In the genomic region with DNA sequence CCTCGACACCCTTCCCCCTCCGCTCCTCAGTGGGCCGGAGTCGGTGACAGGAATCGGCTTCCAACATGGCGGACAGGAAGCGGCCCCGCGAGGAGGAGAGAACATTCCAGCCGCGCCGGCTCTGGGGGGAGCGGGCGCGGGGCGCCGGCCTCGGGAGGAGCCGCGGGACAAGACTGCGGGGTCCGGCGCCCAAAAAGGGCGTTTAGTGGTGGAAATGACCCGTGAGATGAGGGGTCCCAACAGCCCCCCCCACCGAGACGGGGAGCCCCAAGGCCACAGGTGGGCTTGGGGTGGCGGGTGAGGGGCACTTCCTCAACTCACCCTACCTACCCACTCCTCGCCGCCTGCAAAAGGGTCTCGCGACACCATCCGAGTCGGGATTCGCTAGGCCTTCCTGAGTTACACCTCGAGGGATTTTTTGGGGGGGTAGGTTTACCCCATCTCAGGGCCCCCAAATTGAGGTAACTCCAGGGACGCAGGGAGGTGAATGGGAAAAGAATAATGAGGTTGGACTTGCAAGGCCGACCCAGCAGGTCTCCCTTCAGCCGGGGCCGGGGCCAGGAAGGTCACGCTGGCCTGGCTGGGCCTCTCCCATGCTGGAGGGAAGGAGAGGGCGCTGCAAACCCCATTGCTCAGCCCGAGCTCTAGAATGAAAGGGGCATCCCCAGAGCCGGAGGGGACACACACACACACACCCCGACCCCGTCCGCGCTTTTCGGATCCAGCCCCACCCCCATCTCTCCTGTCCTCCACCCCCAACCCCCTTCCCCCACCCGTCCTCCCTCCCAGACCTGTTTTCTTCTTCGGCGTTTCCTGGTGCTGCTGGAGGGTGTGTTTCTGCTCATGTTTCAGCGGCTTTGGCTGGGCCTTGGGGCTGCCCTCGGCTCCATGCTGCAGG, we compare ENCODE assay signal across 8 cellular contexts. TPM values are rescaled to one million over a fixed set of nuclear protein-coding genes. Genes with fewer than 3 reads are reported as not detected.
DNase-seq lines count a peak whose midpoint lies in the region; ATAC-seq and TF ChIP-seq lines count a peak whose summit lies in the region.

No MANE protein-coding gene starts in this region.

- H3K4me3 ChIP-seq in OCI-LY3 (ENCODE audit: low read length): peak overlapping the region; percentile 97
- peak overlapping the region; percentile 98 for H3K4me3 ChIP-seq in naive thymus-derived CD4-positive, alpha-beta T cell (ENCODE audit: low read length)

- peaks cover 57% of the 10 kb centered on the region for H3K79me2 ChIP-seq in OCI-LY3 (ENCODE audit: low read length)

- DNase-seq in GM10266 (ENCODE audit: extremely low spot score) (peak; percentile 65), fibroblast of gingiva (ENCODE audit: low read depth) (peak; percentile 50)
- peak; percentile 41 for DNase-seq in activated T-helper 1 cell treated with anti-CD3 and anti-CD28 coated beads, Interleukin-12 subunit alpha, Interleukin-12 subunit beta, Interleukin-2, Interleukin-4 antibody, amounts not matched to agents 30 ng/mL and 10 ng/mL and 1 ng/mL, durations not matched to agents 14 hours and 24 hours and 36 hours (ENCODE audit: low spot score)
- DNase-seq in naive thymus-derived CD4-positive, alpha-beta T cell: peak; percentile 30 to 72 (median 48)
- peak; percentile 57 for DNase-seq in stimulated activated naive B cell treated with anti-CD40 and anti-IgM and Interleukin-4, amounts not matched to agents 10 μg/mL and 1 μg/mL and 100 μg/mL, for 72 hours

- H3K4me1 Mint-ChIP-seq in activated T-helper 1 cell treated with anti-CD3 and anti-CD28 coated beads, Interleukin-12 subunit alpha, Interleukin-12 subunit beta, Interleukin-2, Interleukin-4 antibody, amounts not matched to agents 30 ng/mL and 10 ng/mL and 1 ng/mL, durations not matched to agents 14 hours and 24 hours and 36 hours (ENCODE audit: low read depth): peaks cover 48% of the 10 kb centered on the region
- H3K4me1 Mint-ChIP-seq in naive thymus-derived CD4-positive, alpha-beta T cell: peaks cover 30 to 53% (median 49%) of the 10 kb centered on the region in 7 donors
- peaks cover 10 to 29% of the 10 kb centered on the region in 2 donors for H3K4me1 Mint-ChIP-seq in stimulated activated naive B cell treated with anti-CD40 and anti-IgM and Interleukin-4, amounts not matched to agents 10 μg/mL and 1 μg/mL and 100 μg/mL, for 72 hours

- peak overlapping the region; percentile 99 for H3K9ac ChIP-seq in OCI-LY3 (ENCODE audit: low read length)

- peak; percentile 15 for ATAC-seq in HG03196 (IDR thresholded peaks at IDR 0.05; ENCODE audit: unreplicated experiment)
- peak; percentile 29 for ATAC-seq in naive thymus-derived CD4-positive, alpha-beta T cell
- peak; percentile 42 to 47 for ATAC-seq in stimulated activated naive B cell treated with anti-CD40 and anti-IgM and Interleukin-4, amounts not matched to agents 10 μg/mL and 1 μg/mL and 100 μg/mL, for 72 hours (replicated peaks)
- ATAC-seq in GM21717 (IDR thresholded peaks at IDR 0.05; ENCODE audit: unreplicated experiment): no peak

- no peaks in the 10 kb centered on the region for H3K9me3 ChIP-seq in OCI-LY3 (ENCODE audit: insufficient read depth, low read length)
- H3K9me3 ChIP-seq in naive thymus-derived CD4-positive, alpha-beta T cell (ENCODE audit: control insufficient read depth in 2 of 3, low read length in 3 of 3): no peaks in the 10 kb centered on the region

- POLR2A ChIA-PET in naive thymus-derived CD4-positive, alpha-beta T cell (lab: Charles Lee): interaction anchor here (0.9 to 1.6 kb wide), 16 partner anchors 8 to 722 kb away, joined by 3 to 13 read pairs (median 5); a partner anchor contains a TSS

- peak overlapping the region; percentile 95 for H3K27ac ChIP-seq in OCI-LY3 (ENCODE audit: low read length)
- peak overlapping the region; percentile 90 for H3K27ac ChIP-seq in naive thymus-derived CD4-positive, alpha-beta T cell (ENCODE audit: low read depth, low read length)

- H3K36me3 Mint-ChIP-seq in activated T-helper 1 cell treated with anti-CD3 and anti-CD28 coated beads, Interleukin-12 subunit alpha, Interleukin-12 subunit beta, Interleukin-2, Interleukin-4 antibody, amounts not matched to agents 30 ng/mL and 10 ng/mL and 1 ng/mL, durations not matched to agents 14 hours and 24 hours and 36 hours (ENCODE audit: low read depth): peaks cover 29% of the 10 kb centered on the region
- peaks cover 0 to 28% (median 5%) of the 10 kb centered on the region in 5 donors for H3K36me3 Mint-ChIP-seq in naive thymus-derived CD4-positive, alpha-beta T cell
- H3K36me3 Mint-ChIP-seq in stimulated activated naive B cell treated with anti-CD40 and anti-IgM and Interleukin-4, amounts not matched to agents 10 μg/mL and 1 μg/mL and 100 μg/mL, for 72 hours: peaks cover 16% of the 10 kb centered on the region in 2 donors

- H3K4me1 ChIP-seq in OCI-LY3 (ENCODE audit: low read length): peaks cover 8% of the 10 kb centered on the region; the same call in 1 of the 2 replicates
- peaks cover 36 to 44% of the 10 kb centered on the region in 2 donors for H3K4me1 ChIP-seq in naive thymus-derived CD4-positive, alpha-beta T cell (ENCODE audit: control insufficient read depth in 2 of 2, insufficient read depth in 2 of 2, low read length in 2 of 2)

- H3K4me3 Mint-ChIP-seq in activated T-helper 1 cell treated with anti-CD3 and anti-CD28 coated beads, Interleukin-12 subunit alpha, Interleukin-12 subunit beta, Interleukin-2, Interleukin-4 antibody, amounts not matched to agents 30 ng/mL and 10 ng/mL and 1 ng/mL, durations not matched to agents 14 hours and 24 hours and 36 hours: peak overlapping the region; percentile 100
- H3K4me3 Mint-ChIP-seq in naive thymus-derived CD4-positive, alpha-beta T cell: peak overlapping the region; percentile 99 to 100 (median 100)
- H3K4me3 Mint-ChIP-seq in stimulated activated naive B cell treated with anti-CD40 and anti-IgM and Interleukin-4, amounts not matched to agents 10 μg/mL and 1 μg/mL and 100 μg/mL, for 72 hours: peak overlapping the region; percentile 99

- H3K9me3 Mint-ChIP-seq in activated T-helper 1 cell treated with anti-CD3 and anti-CD28 coated beads, Interleukin-12 subunit alpha, Interleukin-12 subunit beta, Interleukin-2, Interleukin-4 antibody, amounts not matched to agents 30 ng/mL and 10 ng/mL and 1 ng/mL, durations not matched to agents 14 hours and 24 hours and 36 hours: no peaks in the 10 kb centered on the region
- H3K9me3 Mint-ChIP-seq in naive thymus-derived CD4-positive, alpha-beta T cell: peaks cover 0 to 7% (median 0%) of the 10 kb centered on the region in 11 donors
- H3K9me3 Mint-ChIP-seq in stimulated activated naive B cell treated with anti-CD40 and anti-IgM and Interleukin-4, amounts not matched to agents 10 μg/mL and 1 μg/mL and 100 μg/mL, for 72 hours: no peaks in the 10 kb centered on the region

- TF ChIP-seq CTCF in GM10266 (IDR thresholded peaks at IDR 0.05; ENCODE audit: control insufficient read depth, insufficient read depth, low read depth, missing control alignments): peak; percentile 14
- peak; percentile 14; the same call in 1 of the 2 replicates for TF ChIP-seq CTCF in OCI-LY3 (IDR thresholded peaks at IDR 0.05; ENCODE audit: low read depth, low read length)

- H4K20me1 ChIP-seq in OCI-LY3 (ENCODE audit: insufficient read depth, low read length): peaks cover 38% of the 10 kb centered on the region

- intact Hi-C loops in activated T-helper 1 cell treated with anti-CD3 and anti-CD28 coated beads, Interleukin-12 subunit alpha, Interleukin-12 subunit beta, Interleukin-2, Interleukin-4 antibody, amounts not matched to agents 30 ng/mL and 10 ng/mL and 1 ng/mL, durations not matched to agents 14 hours and 24 hours and 36 hours (cut with micrococcal nuclease): loop anchor here (1.0 to 10.0 kb wide), 4 partner anchors 155 to 1082 kb away; a partner anchor contains a TSS
- intact Hi-C loops in naive thymus-derived CD4-positive, alpha-beta T cell (cut with micrococcal nuclease): loop anchor here (2.0 to 10.0 kb wide), 6 partner anchors 144 to 631 kb away; a partner anchor contains a TSS

- H3K36me3 ChIP-seq in OCI-LY3 (replicated peaks; ENCODE audit: low read depth, low read length): peaks cover 25% of the 10 kb centered on the region
- peaks cover 0 to 15% (median 0%) of the 10 kb centered on the region in 3 experiments for H3K36me3 ChIP-seq in naive thymus-derived CD4-positive, alpha-beta T cell (ENCODE audit: control insufficient read depth in 2 of 3, insufficient read depth in 3 of 3, low read length in 3 of 3)

- H3K27ac Mint-ChIP-seq in activated T-helper 1 cell treated with anti-CD3 and anti-CD28 coated beads, Interleukin-12 subunit alpha, Interleukin-12 subunit beta, Interleukin-2, Interleukin-4 antibody, amounts not matched to agents 30 ng/mL and 10 ng/mL and 1 ng/mL, durations not matched to agents 14 hours and 24 hours and 36 hours: peak overlapping the region; percentile 99
- peak overlapping the region; percentile 97 to 100 (median 99) for H3K27ac Mint-ChIP-seq in naive thymus-derived CD4-positive, alpha-beta T cell
- H3K27ac Mint-ChIP-seq in stimulated activated naive B cell treated with anti-CD40 and anti-IgM and Interleukin-4, amounts not matched to agents 10 μg/mL and 1 μg/mL and 100 μg/mL, for 72 hours: peak overlapping the region; percentile 99

- H3K27me3 Mint-ChIP-seq in activated T-helper 1 cell treated with anti-CD3 and anti-CD28 coated beads, Interleukin-12 subunit alpha, Interleukin-12 subunit beta, Interleukin-2, Interleukin-4 antibody, amounts not matched to agents 30 ng/mL and 10 ng/mL and 1 ng/mL, durations not matched to agents 14 hours and 24 hours and 36 hours (ENCODE audit: insufficient read depth): peaks cover 3% of the 10 kb centered on the region
- peaks cover 0 to 4% (median 0%) of the 10 kb centered on the region in 5 donors for H3K27me3 Mint-ChIP-seq in naive thymus-derived CD4-positive, alpha-beta T cell
- H3K27me3 Mint-ChIP-seq in stimulated activated naive B cell treated with anti-CD40 and anti-IgM and Interleukin-4, amounts not matched to agents 10 μg/mL and 1 μg/mL and 100 μg/mL, for 72 hours: no peaks in the 10 kb centered on the region

- no peak overlapping the region for H2AFZ ChIP-seq in OCI-LY3 (ENCODE audit: low read depth, low read length)

- peak overlapping the region; percentile 73 for H3K4me2 ChIP-seq in OCI-LY3 (ENCODE audit: low read length)

- no peaks in the 10 kb centered on the region for H3K27me3 ChIP-seq in OCI-LY3 (ENCODE audit: low read depth, low read length)
- no peaks in the 10 kb centered on the region for H3K27me3 ChIP-seq in naive thymus-derived CD4-positive, alpha-beta T cell (ENCODE audit: control insufficient read depth in 2 of 2, insufficient read depth in 2 of 2, low read length in 2 of 2)

- CTCF ChIA-PET in naive thymus-derived CD4-positive, alpha-beta T cell (lab: Charles Lee): interaction anchor here (1.0 to 1.3 kb wide), 5 partner anchors 13 to 591 kb away, joined by 3 to 5 read pairs (median 4); no protein-coding TSS in a partner anchor

RNA-seq across cellular contexts. Expression of a gene that starts 0.7 kb away (rescaled TPM):
- 92.2 and 95.5 TPM in 2 replicates for total RNA-seq in activated T-helper 1 cell treated with anti-CD3 and anti-CD28 coated beads, Interleukin-12 subunit alpha, Interleukin-12 subunit beta, Interleukin-2, Interleukin-4 antibody, amounts not matched to agents 30 ng/mL and 10 ng/mL and 1 ng/mL, durations not matched to agents 14 hours and 24 hours and 36 hours
- 10 to 100 TPM; 60.4 to 85.3 (median 73.0) TPM for total RNA-seq in naive thymus-derived CD4-positive, alpha-beta T cell
- polyA plus RNA-seq in naive thymus-derived CD4-positive, alpha-beta T cell: 1 to 10 TPM; 5.3 to 7.5 TPM

RNA-seq across cellular contexts. Expression of a gene that starts 46.6 kb away (rescaled TPM):
- total RNA-seq in activated T-helper 1 cell treated with anti-CD3 and anti-CD28 coated beads, Interleukin-12 subunit alpha, Interleukin-12 subunit beta, Interleukin-2, Interleukin-4 antibody, amounts not matched to agents 30 ng/mL and 10 ng/mL and 1 ng/mL, durations not matched to agents 14 hours and 24 hours and 36 hours: not detected in 2 replicates
- total RNA-seq in naive thymus-derived CD4-positive, alpha-beta T cell: not detected
- not detected for polyA plus RNA-seq in naive thymus-derived CD4-positive, alpha-beta T cell
